In the genomic region with DNA sequence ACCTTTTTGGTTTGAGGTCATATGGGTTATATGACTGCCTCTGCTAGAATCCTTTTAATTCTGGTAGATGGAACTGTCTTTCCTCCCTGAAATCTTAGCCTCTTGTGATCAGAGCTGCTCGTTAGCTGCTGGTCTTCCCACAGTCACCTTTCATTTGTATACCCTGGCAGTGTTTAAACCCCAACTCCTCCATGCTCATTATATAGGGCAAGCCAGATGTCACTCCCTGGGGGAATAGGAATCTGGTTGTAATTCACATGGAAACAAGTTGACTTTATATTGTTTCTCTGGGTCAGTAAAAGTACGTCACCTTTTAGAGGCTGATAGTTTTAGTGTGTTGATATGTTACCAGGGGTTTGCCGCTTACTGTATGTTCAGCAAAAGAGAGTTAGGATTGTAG, we compare ENCODE assay signal across 27 cellular contexts.
DNase-seq lines count a peak whose midpoint lies in the region; ATAC-seq and TF ChIP-seq lines count a peak whose summit lies in the region.
"Had no signal": no experiment of that assay in that cellular context is flagged by ENCODE, and none has a peak within 500 bp of the region (broad histone marks: within the 10 kb centered on the region; RNA-seq: fewer than 3 reads in every experiment).

No MANE protein-coding gene starts in this region.

- H3K36me3 Mint-ChIP-seq in naive B cell, result peaks cover 8 to 12% of the 10 kb centered on the region in 2 donors
- H3K36me3 Mint-ChIP-seq in type B pancreatic cell, result no peaks in the 10 kb centered on the region

- H3K4me1 Mint-ChIP-seq in naive B cell, result peaks cover 81 to 94% (median 89%) of the 10 kb centered on the region in 3 donors
- H3K4me1 Mint-ChIP-seq in type B pancreatic cell (ENCODE audit: unreplicated experiment), result peaks cover 34% of the 10 kb centered on the region

- no peak overlapping the region for H3K4me3 ChIP-seq in astrocyte of the cerebellum (ENCODE audit: low read depth, low read length)
- H3K4me3 ChIP-seq: gastroesophageal sphincter, left lung, pancreas, right atrium auricular region, SJSA1, spleen had no signal

- no peak for TF ChIP-seq CTCF in astrocyte of the cerebellum (IDR thresholded peaks at IDR 0.05; ENCODE audit: low read depth, low read length, missing control alignments)
- TF ChIP-seq CTCF in type B pancreatic cell (conservative IDR thresholded peaks at IDR 0.05), result no peak

- H3K27me3 Mint-ChIP-seq in naive B cell (no peaks in the 10 kb centered on the region), type B pancreatic cell (no peaks in the 10 kb centered on the region)
- H3K27me3 Mint-ChIP-seq: activated CD8-positive, alpha-beta T cell treated with anti-CD3 and anti-CD28 coated beads for 36 hours; CD4-positive, alpha-beta T cell; naive thymus-derived CD8-positive, alpha-beta T cell had no signal

- H3K9me3 Mint-ChIP-seq in naive B cell, result peaks cover 0 to 2% (median 0%) of the 10 kb centered on the region in 7 donors
- no peaks in the 10 kb centered on the region for H3K9me3 Mint-ChIP-seq in type B pancreatic cell
- H3K9me3 Mint-ChIP-seq: activated CD8-positive, alpha-beta T cell treated with anti-CD3 and anti-CD28 coated beads for 36 hours; CD4-positive, alpha-beta T cell had no signal

- peak overlapping the region in 2 of 8 donors; percentile 2 to 21 for H3K4me3 Mint-ChIP-seq in naive B cell
- peak overlapping the region; percentile 46 for H3K4me3 Mint-ChIP-seq in type B pancreatic cell
- H3K4me3 Mint-ChIP-seq: activated CD8-positive, alpha-beta T cell treated with anti-CD3 and anti-CD28 coated beads for 36 hours; CD4-positive, alpha-beta T cell; naive thymus-derived CD8-positive, alpha-beta T cell; T-helper 1 cell treated with Interleukin-12 subunit alpha and Interleukin-12 subunit beta and Interleukin-4 antibody, amounts not matched to agents 30 μg/mL and 1 μg/mL, for 36 hours had no signal

- ATAC-seq in naive B cell (ENCODE audit: low read depth in 2 of 2), result no peak
- ATAC-seq in GM18907 (IDR thresholded peaks at IDR 0.05; ENCODE audit: unreplicated experiment), result no peak
- ATAC-seq: gastroesophageal sphincter; naive thymus-derived CD8-positive, alpha-beta T cell; pancreas had no signal

- DNase-seq in DMS 273 (lab: John Stamatoyannopoulos, UW; ENCODE audit: unreplicated experiment) (peak; percentile 48), DMS 273 treated with DMSO at 0.1 percent for 48 hours (lab: John Stamatoyannopoulos, UW) (no peak), astrocyte of the cerebellum (ENCODE audit: low read depth) (peak; percentile 43), naive B cell (no peak), type B pancreatic cell (ENCODE audit: extremely low spot score, unreplicated experiment) (no peak), CD1c-positive myeloid dendritic cell (ENCODE audit: extremely low spot score) (no peak), Ammon's horn (ENCODE audit: low spot score) (no peak)
- DNase-seq: aorta; CD4-positive, alpha-beta T cell; central memory CD4-positive, alpha-beta T cell; dermis blood vessel endothelial cell; GOT3; hippocampal formation; left lung; midbrain; naive thymus-derived CD8-positive, alpha-beta T cell; NCI-H1092 treated with DMSO at 0.1 percent for 48 hours; NCI-H187 treated with DMSO at 0.1 percent for 48 hours; NCI-H774; pancreas; spleen had no signal

- H3K27ac Mint-ChIP-seq in naive B cell (peak overlapping the region in 5 of 6 donors; percentile 6 to 75 (median 58)), type B pancreatic cell (peak overlapping the region; percentile 44)
- H3K27ac Mint-ChIP-seq: activated CD8-positive, alpha-beta T cell treated with anti-CD3 and anti-CD28 coated beads for 36 hours; CD4-positive, alpha-beta T cell; T-helper 1 cell treated with Interleukin-12 subunit alpha and Interleukin-12 subunit beta and Interleukin-4 antibody, amounts not matched to agents 30 μg/mL and 1 μg/mL, for 36 hours had no signal

- in situ Hi-C loops in astrocyte of the cerebellum (cut with HindIII; ENCODE audit: low sequenced_read_pairs), result no loop called here

Comparison
In these comparisons a context has a peak if more than half of its experiments do, and no peak if none do; other contexts are left out.
1. DNase-seq: peak in DMS 273 (single experiment) and astrocyte of the cerebellum (single experiment); none in DMS 273 treated with DMSO at 0.1 percent for 48 hours (single experiment), naive B cell (single experiment), type B pancreatic cell (single experiment), CD1c-positive myeloid dendritic cell (single experiment) and Ammon's horn (single experiment).